Comparison of ENCODE assay signal across 1 cellular context in the genomic region with DNA sequence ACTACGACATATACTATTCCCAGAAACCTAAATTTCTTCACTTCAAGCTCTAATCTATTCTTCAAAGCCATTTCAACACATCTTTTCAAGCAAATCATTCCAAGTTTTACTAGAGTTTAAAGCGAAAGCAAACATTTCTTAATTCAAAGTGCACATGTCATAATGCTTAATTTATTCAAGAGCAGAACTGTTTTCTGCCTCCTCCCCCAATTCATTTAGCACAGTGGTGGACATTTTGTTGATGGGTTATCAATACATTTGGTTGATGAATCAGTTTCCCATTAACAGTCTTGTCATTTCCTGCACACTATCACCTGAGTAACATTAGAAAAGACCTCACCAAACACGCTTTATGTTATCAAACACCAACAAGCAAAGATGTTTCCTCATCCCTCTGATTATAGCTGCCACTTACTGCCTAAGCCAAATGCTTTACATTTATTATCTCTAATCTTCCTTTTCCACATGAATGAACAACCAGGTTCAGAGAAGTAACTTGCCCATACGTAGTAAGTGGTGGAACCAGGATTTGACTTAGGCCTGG.
TF ChIP-seq lines count a peak whose summit lies in the region.

No MANE protein-coding gene starts in this region.

TF ChIP-seq in GM23338, 12 proteins besides CTCF, POLR2A, EP300 and RAD21 (continued from another document):
- TF ChIP-seq, protein P1, sequence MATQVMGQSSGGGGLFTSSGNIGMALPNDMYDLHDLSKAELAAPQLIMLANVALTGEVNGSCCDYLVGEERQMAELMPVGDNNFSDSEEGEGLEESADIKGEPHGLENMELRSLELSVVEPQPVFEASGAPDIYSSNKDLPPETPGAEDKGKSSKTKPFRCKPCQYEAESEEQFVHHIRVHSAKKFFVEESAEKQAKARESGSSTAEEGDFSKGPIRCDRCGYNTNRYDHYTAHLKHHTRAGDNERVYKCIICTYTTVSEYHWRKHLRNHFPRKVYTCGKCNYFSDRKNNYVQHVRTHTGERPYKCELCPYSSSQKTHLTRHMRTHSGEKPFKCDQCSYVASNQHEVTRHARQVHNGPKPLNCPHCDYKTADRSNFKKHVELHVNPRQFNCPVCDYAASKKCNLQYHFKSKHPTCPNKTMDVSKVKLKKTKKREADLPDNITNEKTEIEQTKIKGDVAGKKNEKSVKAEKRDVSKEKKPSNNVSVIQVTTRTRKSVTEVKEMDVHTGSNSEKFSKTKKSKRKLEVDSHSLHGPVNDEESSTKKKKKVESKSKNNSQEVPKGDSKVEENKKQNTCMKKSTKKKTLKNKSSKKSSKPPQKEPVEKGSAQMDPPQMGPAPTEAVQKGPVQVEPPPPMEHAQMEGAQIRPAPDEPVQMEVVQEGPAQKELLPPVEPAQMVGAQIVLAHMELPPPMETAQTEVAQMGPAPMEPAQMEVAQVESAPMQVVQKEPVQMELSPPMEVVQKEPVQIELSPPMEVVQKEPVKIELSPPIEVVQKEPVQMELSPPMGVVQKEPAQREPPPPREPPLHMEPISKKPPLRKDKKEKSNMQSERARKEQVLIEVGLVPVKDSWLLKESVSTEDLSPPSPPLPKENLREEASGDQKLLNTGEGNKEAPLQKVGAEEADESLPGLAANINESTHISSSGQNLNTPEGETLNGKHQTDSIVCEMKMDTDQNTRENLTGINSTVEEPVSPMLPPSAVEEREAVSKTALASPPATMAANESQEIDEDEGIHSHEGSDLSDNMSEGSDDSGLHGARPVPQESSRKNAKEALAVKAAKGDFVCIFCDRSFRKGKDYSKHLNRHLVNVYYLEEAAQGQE (IDR thresholded peaks at IDR 0.05; ENCODE audit: unreplicated experiment) = no peak
- TF ChIP-seq NANOG (IDR thresholded peaks at IDR 0.05; ENCODE audit: borderline replicate concordance) (no peak), EZH2phosphoT487 (IDR thresholded peaks at IDR 0.05; ENCODE audit: unreplicated experiment) (no peak), ZNF331 (CRISPR knock-in tag; IDR thresholded peaks at IDR 0.05; ENCODE audit: low read depth) (no peak), ZNF114 (CRISPR knock-in tag; IDR thresholded peaks at IDR 0.05) (no peak)
- TF ChIP-seq, protein P2, sequence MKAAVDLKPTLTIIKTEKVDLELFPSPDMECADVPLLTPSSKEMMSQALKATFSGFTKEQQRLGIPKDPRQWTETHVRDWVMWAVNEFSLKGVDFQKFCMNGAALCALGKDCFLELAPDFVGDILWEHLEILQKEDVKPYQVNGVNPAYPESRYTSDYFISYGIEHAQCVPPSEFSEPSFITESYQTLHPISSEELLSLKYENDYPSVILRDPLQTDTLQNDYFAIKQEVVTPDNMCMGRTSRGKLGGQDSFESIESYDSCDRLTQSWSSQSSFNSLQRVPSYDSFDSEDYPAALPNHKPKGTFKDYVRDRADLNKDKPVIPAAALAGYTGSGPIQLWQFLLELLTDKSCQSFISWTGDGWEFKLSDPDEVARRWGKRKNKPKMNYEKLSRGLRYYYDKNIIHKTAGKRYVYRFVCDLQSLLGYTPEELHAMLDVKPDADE (IDR thresholded peaks at IDR 0.05) = no peak
